In genomic region chr5:88732181-88732633, GRCh38 we compare ENCODE assay signal across 8 cellular contexts.
DNase-seq lines count a peak whose midpoint lies in the region; ATAC-seq and TF ChIP-seq lines count a peak whose summit lies in the region.

No MANE protein-coding gene starts in this region.

- no peak overlapping the region for H3K4me3 Mint-ChIP-seq in osteocyte (ENCODE audit: unreplicated experiment)

- no peaks in the 10 kb centered on the region for H3K27me3 Mint-ChIP-seq in osteocyte (ENCODE audit: unreplicated experiment)

- no peaks in the 10 kb centered on the region for H3K9me3 Mint-ChIP-seq in osteocyte (ENCODE audit: unreplicated experiment)

- ATAC-seq in GM19468 (IDR thresholded peaks at IDR 0.05; ENCODE audit: extremely low read depth, unreplicated experiment) (peak; percentile 30), HG03520 (IDR thresholded peaks at IDR 0.05; ENCODE audit: unreplicated experiment) (peak; percentile 44), HG02970 (IDR thresholded peaks at IDR 0.05; ENCODE audit: low FRiP score, unreplicated experiment) (no peak)

- H3K4me3 ChIP-seq in cardiac fibroblast (replicated peaks in 1 of 2; ENCODE audit: low read depth in 2 of 2, low read length in 2 of 2): peak overlapping the region in 1 of 2 donors; percentile 1

- DNase-seq in C1 segment of cervical spinal cord (lab: John Stamatoyannopoulos, UW) (peak in 9 of 14 donors; percentile 3 to 55 (median 22)), cardiac fibroblast (ENCODE audit: low read depth in 2 of 2) (peak; percentile 8 to 86), occipital lobe (lab: John Stamatoyannopoulos, UW) (peak; percentile 37), osteocyte (ENCODE audit: extremely low spot score, unreplicated experiment) (no peak), DMS153 treated with DMSO at 0.1 percent for 48 hours (lab: John Stamatoyannopoulos, UW; ENCODE audit: unreplicated experiment) (no peak)

- peak; percentile 6 for TF ChIP-seq CTCF in cardiac fibroblast (IDR thresholded peaks at IDR 0.05; ENCODE audit: low read depth, low read length)
- TF ChIP-seq CTCF in osteocyte (IDR thresholded peaks at IDR 0.05): no peak

- H3K4me1 Mint-ChIP-seq in osteocyte (ENCODE audit: unreplicated experiment): no peaks in the 10 kb centered on the region

- no peaks in the 10 kb centered on the region for H3K36me3 Mint-ChIP-seq in osteocyte (ENCODE audit: unreplicated experiment)

- H3K27ac Mint-ChIP-seq in osteocyte (ENCODE audit: unreplicated experiment): no peak overlapping the region

Comparison
In these comparisons a context has a peak if more than half of its experiments do, and no peak if none do; other contexts are left out.
1. DNase-seq: peak in C1 segment of cervical spinal cord (9 of 14), cardiac fibroblast (2 of 2) and occipital lobe (single experiment); none in osteocyte (single experiment) and DMS153 treated with DMSO at 0.1 percent for 48 hours (single experiment).